ENCODE assay signal across 12 cellular contexts in the genomic region with DNA sequence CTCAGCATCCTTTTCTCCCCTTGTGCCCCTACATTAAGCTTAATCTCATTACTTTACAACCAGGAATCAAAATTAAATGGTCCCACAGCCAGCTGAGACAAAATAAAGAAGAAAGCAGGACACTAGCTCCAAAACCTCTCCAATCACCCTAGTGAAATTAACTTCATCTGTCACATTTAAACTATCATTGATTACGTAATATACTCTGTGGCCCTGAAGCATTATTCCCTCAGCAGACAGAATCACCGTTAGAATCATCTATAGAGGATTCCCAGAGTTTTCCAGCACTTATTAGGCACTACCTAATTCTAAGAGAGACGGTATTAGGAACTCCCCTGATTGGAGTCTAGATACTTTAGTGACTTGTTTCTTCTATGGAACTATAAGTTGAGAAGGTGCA. TPM values are rescaled to one million over a fixed set of nuclear protein-coding genes. Genes with fewer than 3 reads are reported as not detected.
"Had no signal": no experiment of that assay in that cellular context is flagged by ENCODE, and none has a peak within 500 bp of the region (broad histone marks: within the 10 kb centered on the region; RNA-seq: fewer than 3 reads in every experiment).

Gene OR4K17, plus strand, starts transcription at position 302 of the 400 bp plus-strand sequence. CDS start 6,761 bp downstream, outside the sequence.

- H2AFZ ChIP-seq: GM23248, GM23338 had no signal

- H3K36me3 ChIP-seq: HAP-1 had no signal

- H3K4me3 Mint-ChIP-seq: GM23338, H9, HFFc6 had no signal

- H3K27ac Mint-ChIP-seq: GM23338, H9, HFFc6 had no signal

- DNase-seq: GM23248, GOT3, H7, H9, HCEC 1CT, HFFc6 had no signal

- H3K27ac ChIP-seq: GM23248 had no signal

- H3K9ac ChIP-seq: GM23248 had no signal

- H3K4me1 Mint-ChIP-seq: GM23338, H9 had no signal

- ATAC-seq: GM23338, HCT116 had no signal

- H3K4me3 ChIP-seq: GM23248, GM23338, HAP-1 had no signal

- H3K4me1 ChIP-seq: HAP-1 had no signal

- FAIRE-seq: H1, H54 had no signal

- H3K9me3 ChIP-seq: HAP-1 had no signal

- H3K4me2 ChIP-seq: GM23338 had no signal

RNA-seq across cellular contexts. Expression of gene OR4K17, which starts in this region (rescaled TPM):
- total RNA-seq: GM23248, GM23338, H1, H4, H7, H9, HFFc6 had no signal
- polyA plus RNA-seq: GM23248, GM23338, H1 had no signal
